In the genomic region with DNA sequence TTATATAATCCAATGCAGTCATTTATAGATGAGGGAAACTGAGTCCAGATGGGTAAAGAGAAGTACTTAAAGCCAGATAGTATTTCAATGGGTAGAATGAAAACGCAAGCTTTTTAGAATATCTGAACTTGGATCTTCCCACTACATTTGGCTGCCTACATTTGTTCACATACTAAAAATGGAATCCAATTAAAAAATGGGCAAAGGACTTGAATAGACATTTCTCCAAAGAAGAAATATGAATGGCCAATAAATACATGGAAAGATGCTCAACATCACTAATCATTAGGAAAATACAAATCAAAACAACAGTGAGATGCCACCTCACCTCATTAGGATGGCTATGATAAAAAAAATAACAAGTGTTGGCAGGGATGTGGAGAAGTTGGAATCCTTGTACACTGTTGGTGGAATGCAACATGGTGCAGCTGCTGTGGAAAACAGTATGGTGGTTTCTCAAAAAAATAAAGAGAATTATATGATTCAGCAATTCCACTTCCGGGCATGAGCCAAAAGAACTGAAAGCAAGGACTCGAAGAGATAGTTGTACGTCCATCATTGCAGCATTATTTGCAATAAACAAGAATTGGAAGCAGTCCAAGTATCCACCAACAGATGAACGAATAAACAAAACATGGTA, we compare ENCODE assay signal across 19 cellular contexts.
"Had no signal": no experiment of that assay in that cellular context is flagged by ENCODE, and none has a peak within 500 bp of the region (broad histone marks: within the 10 kb centered on the region; RNA-seq: fewer than 3 reads in every experiment).

No MANE protein-coding gene starts in this region.

- H3K27ac ChIP-seq: RWPE1 had no signal

- H3K9me3 ChIP-seq: SK-N-SH had no signal

- H3K4me2 ChIP-seq: SK-N-SH had no signal

- H3K9ac ChIP-seq: SK-N-SH had no signal

- DNase-seq: Karpas-422, KG1, MM.1S, NCI-H1092 treated with DMSO at 0.1 percent for 48 hours, NCI-H1436, NCI-H187, NCI-H2029, NCI-H2081 treated with DMSO at 0.1 percent for 48 hours, NCI-H2171, NCI-H226, NCI-H446, NCI-H510A, NCI-H524 treated with DMSO at 0.1 percent for 48 hours, NCI-H69, NCI-H774, SHP77, SK-N-SH, SW 1271 had no signal
